8 cellular contexts compared by ENCODE assay signal in genomic region chr1:215793210-215793609, GRCh38.
DNase-seq lines count a peak whose midpoint lies in the region; ATAC-seq and TF ChIP-seq lines count a peak whose summit lies in the region.

No MANE protein-coding gene starts in this region.

- H3K27ac Mint-ChIP-seq in stimulated activated effector memory CD8-positive, alpha-beta T cell treated with anti-CD3 and anti-CD28 coated beads, Interleukin-12 subunit alpha, Interleukin-12 subunit beta, amount 100 ng/mL, for 72 hours: no peak overlapping the region
- H3K27ac Mint-ChIP-seq in mesothelial cell of epicardium: no peak overlapping the region

- H3K4me1 Mint-ChIP-seq in stimulated activated effector memory CD8-positive, alpha-beta T cell treated with anti-CD3 and anti-CD28 coated beads, Interleukin-12 subunit alpha, Interleukin-12 subunit beta, amount 100 ng/mL, for 72 hours: no peaks in the 10 kb centered on the region
- peaks cover 6% of the 10 kb centered on the region for H3K4me1 Mint-ChIP-seq in mesothelial cell of epicardium

- H3K27me3 Mint-ChIP-seq in mesothelial cell of epicardium (ENCODE audit: low read depth): peaks cover 6% of the 10 kb centered on the region

- no peaks in the 10 kb centered on the region for H3K36me3 Mint-ChIP-seq in stimulated activated effector memory CD8-positive, alpha-beta T cell treated with anti-CD3 and anti-CD28 coated beads, Interleukin-12 subunit alpha, Interleukin-12 subunit beta, amount 100 ng/mL, for 72 hours
- H3K36me3 Mint-ChIP-seq in mesothelial cell of epicardium: no peaks in the 10 kb centered on the region

- DNase-seq in GM04504 (ENCODE audit: low read depth) (peak; percentile 87), NCI-H345 (lab: John Stamatoyannopoulos, UW) (peak; percentile 43), mesothelial cell of epicardium (ENCODE audit: low spot score in 2 of 2, unreplicated experiment in 2 of 2) (no peak)
- no peak for DNase-seq in stimulated activated effector memory CD8-positive, alpha-beta T cell treated with anti-CD3 and anti-CD28 coated beads, Interleukin-12 subunit alpha, Interleukin-12 subunit beta, amount 100 ng/mL, for 72 hours (ENCODE audit: low spot score in 2 of 2)
- no peak for DNase-seq in activated T-cell treated with anti-CD3 and anti-CD28 coated beads, Interleukin-2, amount 50 U/mL, for 48 hours

- H3K9me3 Mint-ChIP-seq in stimulated activated effector memory CD8-positive, alpha-beta T cell treated with anti-CD3 and anti-CD28 coated beads, Interleukin-12 subunit alpha, Interleukin-12 subunit beta, amount 100 ng/mL, for 72 hours: peaks cover 2% of the 10 kb centered on the region
- H3K9me3 Mint-ChIP-seq in mesothelial cell of epicardium: no peaks in the 10 kb centered on the region

- peak; percentile 33 for ATAC-seq in esophagus mucosa
- ATAC-seq in stimulated activated effector memory CD8-positive, alpha-beta T cell treated with anti-CD3 and anti-CD28 coated beads, Interleukin-12 subunit alpha, Interleukin-12 subunit beta, amount 100 ng/mL, for 72 hours: no peak
- no peak for ATAC-seq in HG03460 (IDR thresholded peaks at IDR 0.05; ENCODE audit: unreplicated experiment)

- H3K27ac ChIP-seq in 22Rv1: no peak overlapping the region

- no peak overlapping the region for H3K4me3 Mint-ChIP-seq in stimulated activated effector memory CD8-positive, alpha-beta T cell treated with anti-CD3 and anti-CD28 coated beads, Interleukin-12 subunit alpha, Interleukin-12 subunit beta, amount 100 ng/mL, for 72 hours
- H3K4me3 Mint-ChIP-seq in mesothelial cell of epicardium: no peak overlapping the region

- TF ChIP-seq CTCF in 22Rv1 (IDR thresholded peaks at IDR 0.05) (peak; percentile 86), mesothelial cell of epicardium (IDR thresholded peaks at IDR 0.05; ENCODE audit: unreplicated experiment) (no peak)

Comparison
In these comparisons a context has a peak if more than half of its experiments do, and no peak if none do; other contexts are left out.
1. DNase-seq: peak in GM04504 (single experiment) and NCI-H345 (single experiment); none in stimulated activated effector memory CD8-positive, alpha-beta T cell treated with anti-CD3 and anti-CD28 coated beads, Interleukin-12 subunit alpha, Interleukin-12 subunit beta, amount 100 ng/mL, for 72 hours (0 of 2), mesothelial cell of epicardium (0 of 2) and activated T-cell treated with anti-CD3 and anti-CD28 coated beads, Interleukin-2, amount 50 U/mL, for 48 hours (0 of 2).